Comparison of ENCODE assay signal across 8 cellular contexts in the genomic region with DNA sequence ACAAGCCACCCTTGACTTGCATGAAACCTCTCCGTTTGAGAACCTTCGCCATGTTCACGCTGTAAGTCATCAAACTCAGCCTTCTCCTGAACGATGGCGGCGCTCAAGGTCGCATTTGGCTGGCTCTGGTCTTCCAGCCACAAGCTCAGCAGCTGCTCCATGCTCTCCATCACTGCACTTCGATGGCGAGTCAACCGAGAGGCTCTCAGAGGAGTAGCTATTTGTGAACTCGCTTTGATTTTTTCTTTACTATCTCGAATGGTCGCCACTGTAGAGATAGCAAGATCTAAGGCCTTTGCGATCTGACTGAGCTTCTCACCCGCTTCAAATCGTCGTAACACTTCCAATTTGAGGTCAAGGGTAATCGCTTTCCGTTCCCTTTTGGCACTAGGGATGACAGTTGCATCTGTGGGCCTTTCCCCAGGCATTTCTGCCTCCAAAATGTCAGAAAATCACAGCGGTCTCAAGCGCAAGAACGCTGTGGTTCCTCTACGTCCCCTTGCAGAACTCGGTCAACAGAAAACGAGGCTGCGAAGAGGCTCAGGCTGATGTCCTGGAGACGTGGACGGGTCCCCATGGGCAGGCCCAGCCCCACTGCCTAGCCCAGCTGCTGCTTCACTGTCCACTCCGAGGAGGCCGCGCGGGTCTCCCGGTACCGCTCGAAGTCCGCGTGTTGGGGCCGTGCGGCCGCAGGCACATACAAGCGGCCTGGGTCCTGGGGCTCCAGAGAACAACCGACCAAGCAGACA. TPM values are rescaled to one million over a fixed set of nuclear protein-coding genes. Genes with fewer than 3 reads are reported as not detected.
DNase-seq lines count a peak whose midpoint lies in the region; TF ChIP-seq lines count a peak whose summit lies in the region.

No MANE protein-coding gene starts in this region.

- H3K9me3 ChIP-seq in left ventricle myocardium inferior (replicated peaks): no peaks in the 10 kb centered on the region

- DNase-seq in AG04449 (ENCODE audit: low read depth, low spot score): no peak
- no peak for DNase-seq in H7
- no peak for DNase-seq in activated CD4-positive, alpha-beta memory T cell treated with anti-CD3 and anti-CD28 coated beads for 36 hours
- no peak for DNase-seq in left ventricle myocardium inferior
- no peak for DNase-seq in kidney tubule cell (ENCODE audit: low spot score)
- no peak for DNase-seq in NCI-H446 treated with DMSO at 0.1 percent for 48 hours (lab: John Stamatoyannopoulos, UW)
- DNase-seq in EL: no peak

- POLR2A ChIA-PET in AG04449 (lab: Yijun Ruan, JAX): interaction anchor here (0.6 to 2.0 kb wide), 4 partner anchors 23 to 98 kb away, joined by 3 to 5 read pairs (median 4); a partner anchor contains a TSS
- POLR2A ChIA-PET in activated CD4-positive, alpha-beta memory T cell treated with anti-CD3 and anti-CD28 coated beads for 36 hours (lab: Charles Lee): interaction anchor here (0.9 to 1.4 kb wide), 2 partner anchors 10 to 13 kb away, joined by 3 read pairs; no protein-coding TSS in a partner anchor

- no peak for TF ChIP-seq CTCF in AG04449 (IDR thresholded peaks at IDR 0.05; ENCODE audit: insufficient read depth, low read length, missing control alignments)
- no peak for TF ChIP-seq CTCF in left ventricle myocardium inferior (IDR thresholded peaks at IDR 0.05; ENCODE audit: borderline replicate concordance)

- H3K9me3 Mint-ChIP-seq in activated CD4-positive, alpha-beta memory T cell treated with anti-CD3 and anti-CD28 coated beads for 36 hours: peaks cover 12% of the 10 kb centered on the region

- peak overlapping the region; percentile 95 for H3K4me3 ChIP-seq in AG04449 (ENCODE audit: low read depth, low read length)
- H3K4me3 ChIP-seq in H7 (ENCODE audit: insufficient read depth, low read depth, low read length): peak overlapping the region; percentile 90
- peak overlapping the region; percentile 84 for H3K4me3 ChIP-seq in left ventricle myocardium inferior
- H3K4me3 ChIP-seq in skin epidermis: peak overlapping the region; percentile 74 to 94 (median 88)

- intact Hi-C loops in activated CD4-positive, alpha-beta memory T cell treated with anti-CD3 and anti-CD28 coated beads for 36 hours (cut with micrococcal nuclease): loop anchor here (2.0 kb wide), 1 partner anchor 23 kb away; no protein-coding TSS in a partner anchor
- intact Hi-C loops in left ventricle myocardium inferior (cut with micrococcal nuclease): no loop called here

- peak overlapping the region; percentile 93 for H3K27ac Mint-ChIP-seq in activated CD4-positive, alpha-beta memory T cell treated with anti-CD3 and anti-CD28 coated beads for 36 hours

- CTCF ChIA-PET in AG04449 (lab: Yijun Ruan, JAX): interaction anchor here (0.9 to 1.3 kb wide), 3 partner anchors 9 to 24 kb away, joined by 3 to 4 read pairs (median 3); no protein-coding TSS in a partner anchor
- CTCF ChIA-PET in activated CD4-positive, alpha-beta memory T cell treated with anti-CD3 and anti-CD28 coated beads for 36 hours (lab: Charles Lee): no interaction called here

- H3K27me3 Mint-ChIP-seq in activated CD4-positive, alpha-beta memory T cell treated with anti-CD3 and anti-CD28 coated beads for 36 hours: no peaks in the 10 kb centered on the region

- peaks cover 43% of the 10 kb centered on the region for H3K4me1 ChIP-seq in left ventricle myocardium inferior

- H3K36me3 Mint-ChIP-seq in activated CD4-positive, alpha-beta memory T cell treated with anti-CD3 and anti-CD28 coated beads for 36 hours: peaks cover 9% of the 10 kb centered on the region

- H3K36me3 ChIP-seq in H7 (replicated peaks; ENCODE audit: control insufficient read depth, insufficient read depth, low read length) (peaks cover 2% of the 10 kb centered on the region; the same call in 1 of the 2 replicates), left ventricle myocardium inferior (no peaks in the 10 kb centered on the region)

- peak overlapping the region; percentile 95 for H3K4me3 Mint-ChIP-seq in activated CD4-positive, alpha-beta memory T cell treated with anti-CD3 and anti-CD28 coated beads for 36 hours

- H3K27ac ChIP-seq in left ventricle myocardium inferior (replicated peaks) (peak overlapping the region; percentile 97), skin epidermis (peak overlapping the region; percentile 67 to 99 (median 95))

- H3K27me3 ChIP-seq in H7 (ENCODE audit: control insufficient read depth, insufficient read depth, low read length) (no peaks in the 10 kb centered on the region; the same call in 1 of the 2 replicates), left ventricle myocardium inferior (ENCODE audit: low read depth) (no peaks in the 10 kb centered on the region)

- peaks cover 36% of the 10 kb centered on the region for H3K4me1 Mint-ChIP-seq in activated CD4-positive, alpha-beta memory T cell treated with anti-CD3 and anti-CD28 coated beads for 36 hours (ENCODE audit: low read depth)

RNA-seq across cellular contexts. Expression of a gene that starts 23.1 kb away (rescaled TPM):
- 65.0 and 67.2 TPM in 2 replicates for total RNA-seq in H7 (2014; rRNA removed; shearing (Covaris generic))
- 10 to 100 TPM; 29.0 to 33.3 TPM for total RNA-seq in activated CD4-positive, alpha-beta memory T cell treated with anti-CD3 and anti-CD28 coated beads for 36 hours
- total RNA-seq in left ventricle myocardium inferior: 44.7 TPM

RNA-seq across cellular contexts. Expression of a gene that starts 47.6 kb away (rescaled TPM):
- total RNA-seq in H7 (2014; rRNA removed; shearing (Covaris generic)): 59.7 and 71.4 TPM in 2 replicates
- under 1 TPM; 0.81 to 0.94 TPM for total RNA-seq in activated CD4-positive, alpha-beta memory T cell treated with anti-CD3 and anti-CD28 coated beads for 36 hours
- 4.6 TPM for total RNA-seq in left ventricle myocardium inferior

RNA-seq across cellular contexts. Expression of a gene that starts 48.5 kb away (rescaled TPM):
- 390 and 607 TPM in 2 replicates for total RNA-seq in H7 (2014; rRNA removed; shearing (Covaris generic))
- 1 to 10 TPM in 1 of 2 experiments, under 1 TPM in 1; 0.99 to 1.4 TPM for total RNA-seq in activated CD4-positive, alpha-beta memory T cell treated with anti-CD3 and anti-CD28 coated beads for 36 hours
- total RNA-seq in left ventricle myocardium inferior: 2.1 TPM

RNA-seq across cellular contexts. Expression of a gene that starts 53.0 kb away (rescaled TPM):
- 5.6 and 6.5 TPM in 2 replicates for total RNA-seq in H7 (2014; rRNA removed; shearing (Covaris generic))
- total RNA-seq in activated CD4-positive, alpha-beta memory T cell treated with anti-CD3 and anti-CD28 coated beads for 36 hours: 1 to 10 TPM in 1 of 2 experiments, under 1 TPM in 1; 0.85 to 1.3 TPM
- 1.2 TPM for total RNA-seq in left ventricle myocardium inferior

Comparison
In these comparisons a context has a peak if more than half of its experiments do, and no peak if none do; other contexts are left out.
1. RNA of a gene that starts 47.6 kb away (total RNA-seq): 59.7 to 71.4 TPM in H7; 4.6 TPM in left ventricle myocardium inferior (single experiment) and 0.81 to 0.94 TPM in activated CD4-positive, alpha-beta memory T cell treated with anti-CD3 and anti-CD28 coated beads for 36 hours; every median in the first group is over 10 times any median in the second.
2. RNA of a gene that starts 48.5 kb away (total RNA-seq): 390 to 607 TPM in H7; 2.1 TPM in left ventricle myocardium inferior (single experiment) and 0.99 to 1.4 TPM in activated CD4-positive, alpha-beta memory T cell treated with anti-CD3 and anti-CD28 coated beads for 36 hours; every median in the first group is over 100 times any median in the second.
3. Peak in every context shown above with its lines, with median percentiles within 50 percentile points of each other: H3K4me3 ChIP-seq.